26 cellular contexts compared by ENCODE assay signal in the genomic region with DNA sequence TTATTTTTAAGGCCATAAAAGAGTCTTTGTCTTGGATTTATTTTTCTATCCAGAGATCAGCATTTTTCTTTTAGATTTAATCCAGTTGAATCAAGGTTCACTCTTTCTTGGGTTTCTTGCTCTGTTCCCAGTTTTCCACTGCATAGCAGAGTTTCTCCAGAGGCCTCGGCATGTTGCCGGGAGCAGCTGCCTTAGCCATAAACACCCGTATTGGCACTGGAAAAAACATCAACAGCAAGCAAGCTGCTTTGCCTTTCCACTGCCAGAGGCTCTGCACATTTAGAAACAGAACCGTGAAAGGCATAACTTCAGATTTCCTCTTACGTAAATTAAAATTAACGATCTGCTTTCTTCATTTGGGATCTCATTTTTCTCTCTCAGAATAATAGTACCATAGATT.
DNase-seq lines count a peak whose midpoint lies in the region; ATAC-seq, FAIRE-seq and TF ChIP-seq lines count a peak whose summit lies in the region.
"Had no signal": no experiment of that assay in that cellular context is flagged by ENCODE, and none has a peak within 500 bp of the region (broad histone marks: within the 10 kb centered on the region; RNA-seq: fewer than 3 reads in every experiment).

No MANE protein-coding gene starts in this region.

- intact Hi-C loops in right cardiac atrium (cut with DNase I) = no loop called here
- intact Hi-C loops in gastrocnemius medialis (cut with DNase I; ENCODE audit: low total_unique reads) = no loop called here
- intact Hi-C loops in pancreas (cut with DNase I) = no loop called here

- H3K27me3 ChIP-seq in right cardiac atrium (ENCODE audit: control insufficient read depth, insufficient read depth) (no peaks in the 10 kb centered on the region), gastrocnemius medialis (no peaks in the 10 kb centered on the region), pancreas (no peaks in the 10 kb centered on the region)
- H3K27me3 ChIP-seq: BLaER1, dorsolateral prefrontal cortex had no signal

- DNase-seq in Ammon's horn (ENCODE audit: low spot score) = peak; percentile 53
- DNase-seq in WTC11 (ENCODE audit: low spot score) = no peak
- peak; percentile 26 to 88 (median 69) for DNase-seq in right cardiac atrium
- peak; percentile 48 to 58 for DNase-seq in gastrocnemius medialis
- DNase-seq in pancreas = no peak
- DNase-seq in T-helper 2 cell = no peak
- no peak for DNase-seq in H54 (ENCODE audit: insufficient read length, low spot score)
- DNase-seq in erythroblast (lab: John Stamatoyannopoulos, UW) = no peak
- DNase-seq: activated CD4-positive, alpha-beta T cell treated with anti-CD3 and anti-CD28 coated beads for 36 hours; aorta; COR-L47; DND-41; kidney; mammary epithelial cell; NCI-H1048; NCI-H2081; NCI-H345; PC-9; T-helper 1 cell had no signal

- H3K9me3 ChIP-seq in right cardiac atrium (ENCODE audit: control insufficient read depth, low read length) = no peaks in the 10 kb centered on the region
- no peaks in the 10 kb centered on the region for H3K9me3 ChIP-seq in gastrocnemius medialis
- no peaks in the 10 kb centered on the region for H3K9me3 ChIP-seq in pancreas
- H3K9me3 ChIP-seq: BLaER1 had no signal

- no peak for ATAC-seq in WTC11
- peak in 1 of 2 donors; percentile 54 for ATAC-seq in right cardiac atrium
- ATAC-seq in gastrocnemius medialis = peak; percentile 75 to 93
- ATAC-seq in pancreas = no peak
- ATAC-seq: activated CD4-positive, alpha-beta T cell treated with anti-CD3 and anti-CD28 coated beads for 36 hours; activated naive CD4-positive, alpha-beta T cell treated with anti-CD3 and anti-CD28 coated beads, Interleukin-2, amount 50 U/mL, for 72 hours; stimulated activated effector memory CD8-positive, alpha-beta T cell treated with anti-CD3 and anti-CD28 coated beads, Interleukin-12 subunit alpha, Interleukin-12 subunit beta, amount 100 ng/mL, for 72 hours had no signal

- peaks cover 3% of the 10 kb centered on the region; the same call in 1 of the 2 replicates for H3K36me3 Mint-ChIP-seq in WTC11
- H3K36me3 Mint-ChIP-seq: activated naive CD4-positive, alpha-beta T cell treated with anti-CD3 and anti-CD28 coated beads, Interleukin-2, amount 50 U/mL, for 72 hours; stimulated activated effector memory CD8-positive, alpha-beta T cell treated with anti-CD3 and anti-CD28 coated beads, Interleukin-12 subunit alpha, Interleukin-12 subunit beta, amount 100 ng/mL, for 72 hours had no signal

- no peaks in the 10 kb centered on the region for H3K4me1 ChIP-seq in right cardiac atrium (ENCODE audit: control insufficient read depth, insufficient read depth, low read length)
- peaks cover 16% of the 10 kb centered on the region in 2 donors for H3K4me1 ChIP-seq in gastrocnemius medialis
- no peaks in the 10 kb centered on the region for H3K4me1 ChIP-seq in pancreas
- H3K4me1 ChIP-seq: BLaER1 had no signal

- TF ChIP-seq CTCF in WTC11 (IDR thresholded peaks at IDR 0.05) = no peak
- no peak for TF ChIP-seq CTCF in gastrocnemius medialis (IDR thresholded peaks at IDR 0.05 in 4 of 5, conservative IDR thresholded peaks at IDR 0.05 in 1 of 5)
- no peak for TF ChIP-seq CTCF in pancreas (IDR thresholded peaks at IDR 0.05)

- H3K4me3 ChIP-seq in right cardiac atrium (ENCODE audit: low read length) (no peak overlapping the region), gastrocnemius medialis (no peak overlapping the region), pancreas (no peak overlapping the region)
- H3K4me3 ChIP-seq: BLaER1, dorsolateral prefrontal cortex, PC-9 had no signal

- no peak for FAIRE-seq in pancreas (lab: Jason Lieb, UNC)
- no peak for FAIRE-seq in H54 (lab: Jason Lieb, UNC)
- FAIRE-seq: endothelial cell of umbilical vein, GM12891, kidney had no signal

- H3K36me3 ChIP-seq in gastrocnemius medialis = no peaks in the 10 kb centered on the region
- no peaks in the 10 kb centered on the region for H3K36me3 ChIP-seq in pancreas
- H3K36me3 ChIP-seq: BLaER1 had no signal

- H3K4me3 Mint-ChIP-seq in WTC11 = no peak overlapping the region
- H3K4me3 Mint-ChIP-seq: activated CD4-positive, alpha-beta T cell treated with anti-CD3 and anti-CD28 coated beads for 36 hours; central memory CD8-positive, alpha-beta T cell; stimulated activated effector memory CD8-positive, alpha-beta T cell treated with anti-CD3 and anti-CD28 coated beads, Interleukin-12 subunit alpha, Interleukin-12 subunit beta, amount 100 ng/mL, for 72 hours had no signal

- H3K9me3 Mint-ChIP-seq in WTC11 = no peaks in the 10 kb centered on the region
- H3K9me3 Mint-ChIP-seq: central memory CD8-positive, alpha-beta T cell; stimulated activated effector memory CD8-positive, alpha-beta T cell treated with anti-CD3 and anti-CD28 coated beads, Interleukin-12 subunit alpha, Interleukin-12 subunit beta, amount 100 ng/mL, for 72 hours had no signal

- POLR2A ChIA-PET in WTC11 (lab: Charles Lee) = interaction anchor here (1.2 kb wide), 1 partner anchor 23 kb away, joined by 3 read pairs; no protein-coding TSS in a partner anchor

- no peaks in the 10 kb centered on the region for H3K27me3 Mint-ChIP-seq in WTC11 (ENCODE audit: low read depth)
- H3K27me3 Mint-ChIP-seq: activated CD4-positive, alpha-beta T cell treated with anti-CD3 and anti-CD28 coated beads for 36 hours; central memory CD8-positive, alpha-beta T cell had no signal

- in situ Hi-C loops in gastrocnemius medialis (cut with MboI; ENCODE audit: low sequenced_read_pairs in 4 of 4) = no loop called here

- peaks cover 8% of the 10 kb centered on the region for H3K4me1 Mint-ChIP-seq in WTC11
- H3K4me1 Mint-ChIP-seq: activated CD4-positive, alpha-beta T cell treated with anti-CD3 and anti-CD28 coated beads for 36 hours; central memory CD8-positive, alpha-beta T cell; stimulated activated effector memory CD8-positive, alpha-beta T cell treated with anti-CD3 and anti-CD28 coated beads, Interleukin-12 subunit alpha, Interleukin-12 subunit beta, amount 100 ng/mL, for 72 hours had no signal

- 76% methylated on average over 6 of the region's 6 CpGs for WGBS in right cardiac atrium
- WGBS in pancreas, 2 donors = 91 to 97% methylated on average over 6 of the region's 6 CpGs

- H3K27ac Mint-ChIP-seq in WTC11 = peak overlapping the region; percentile 57; the same call in 1 of the 2 replicates
- H3K27ac Mint-ChIP-seq: activated CD4-positive, alpha-beta T cell treated with anti-CD3 and anti-CD28 coated beads for 36 hours; activated naive CD4-positive, alpha-beta T cell treated with anti-CD3 and anti-CD28 coated beads, Interleukin-2, amount 50 U/mL, for 72 hours; stimulated activated effector memory CD8-positive, alpha-beta T cell treated with anti-CD3 and anti-CD28 coated beads, Interleukin-12 subunit alpha, Interleukin-12 subunit beta, amount 100 ng/mL, for 72 hours had no signal

- H3K27ac ChIP-seq in right cardiac atrium (ENCODE audit: low read length) = no peak overlapping the region
- H3K27ac ChIP-seq in gastrocnemius medialis = peak overlapping the region in 3 of 4 donors; percentile 25 to 69 (median 51)
- H3K27ac ChIP-seq in pancreas = no peak overlapping the region
- H3K27ac ChIP-seq: BLaER1, PC-9 had no signal

- no peak for TF ChIP-seq POLR2A in gastrocnemius medialis (IDR thresholded peaks at IDR 0.05)
- no peak for TF ChIP-seq POLR2A in H54 (IDR thresholded peaks at IDR 0.05; ENCODE audit: low read depth, low read length)
- TF ChIP-seq POLR2A in erythroblast (IDR thresholded peaks at IDR 0.05; ENCODE audit: low read length) = no peak

- CTCF ChIA-PET in WTC11 (lab: Charles Lee) = interaction anchor here (0.6 to 1.6 kb wide), 6 partner anchors 15 to 207 kb away, joined by 3 to 6 read pairs (median 4); no protein-coding TSS in a partner anchor

TF ChIP-seq in WTC11, 78 proteins besides CTCF, POLR2A, EP300 and RAD21:
- no peak for TF ChIP-seq FOXP1 (CRISPR knock-in tag; IDR thresholded peaks at IDR 0.05; ENCODE audit: borderline replicate concordance)
- no peak for TF ChIP-seq ZNF317 (CRISPR knock-in tag; IDR thresholded peaks at IDR 0.05; ENCODE audit: borderline replicate concordance, low read depth)
- TF ChIP-seq HMGA2 (CRISPR knock-in tag; IDR thresholded peaks at IDR 0.05) = no peak
- TF ChIP-seq, protein P1, sequence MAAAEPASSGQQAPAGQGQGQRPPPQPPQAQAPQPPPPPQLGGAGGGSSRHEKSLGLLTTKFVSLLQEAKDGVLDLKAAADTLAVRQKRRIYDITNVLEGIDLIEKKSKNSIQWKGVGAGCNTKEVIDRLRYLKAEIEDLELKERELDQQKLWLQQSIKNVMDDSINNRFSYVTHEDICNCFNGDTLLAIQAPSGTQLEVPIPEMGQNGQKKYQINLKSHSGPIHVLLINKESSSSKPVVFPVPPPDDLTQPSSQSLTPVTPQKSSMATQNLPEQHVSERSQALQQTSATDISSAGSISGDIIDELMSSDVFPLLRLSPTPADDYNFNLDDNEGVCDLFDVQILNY (CRISPR knock-in tag; IDR thresholded peaks at IDR 0.05) = no peak
- no peak for TF ChIP-seq FOXJ3 (CRISPR knock-in tag; IDR thresholded peaks at IDR 0.05; ENCODE audit: borderline replicate concordance)
- TF ChIP-seq, protein P2, sequence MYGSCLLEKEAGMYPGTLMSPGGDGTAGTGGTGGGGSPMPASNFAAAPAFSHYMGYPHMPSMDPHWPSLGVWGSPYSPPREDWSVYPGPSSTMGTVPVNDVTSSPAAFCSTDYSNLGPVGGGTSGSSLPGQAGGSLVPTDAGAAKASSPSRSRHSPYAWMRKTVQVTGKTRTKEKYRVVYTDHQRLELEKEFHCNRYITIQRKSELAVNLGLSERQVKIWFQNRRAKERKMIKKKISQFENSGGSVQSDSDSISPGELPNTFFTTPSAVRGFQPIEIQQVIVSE (CRISPR knock-in tag; IDR thresholded peaks at IDR 0.05; ENCODE audit: borderline replicate concordance) = no peak
- TF ChIP-seq, protein P3, sequence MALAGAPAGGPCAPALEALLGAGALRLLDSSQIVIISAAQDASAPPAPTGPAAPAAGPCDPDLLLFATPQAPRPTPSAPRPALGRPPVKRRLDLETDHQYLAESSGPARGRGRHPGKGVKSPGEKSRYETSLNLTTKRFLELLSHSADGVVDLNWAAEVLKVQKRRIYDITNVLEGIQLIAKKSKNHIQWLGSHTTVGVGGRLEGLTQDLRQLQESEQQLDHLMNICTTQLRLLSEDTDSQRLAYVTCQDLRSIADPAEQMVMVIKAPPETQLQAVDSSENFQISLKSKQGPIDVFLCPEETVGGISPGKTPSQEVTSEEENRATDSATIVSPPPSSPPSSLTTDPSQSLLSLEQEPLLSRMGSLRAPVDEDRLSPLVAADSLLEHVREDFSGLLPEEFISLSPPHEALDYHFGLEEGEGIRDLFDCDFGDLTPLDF (CRISPR knock-in tag; IDR thresholded peaks at IDR 0.05) = no peak
- no peak for TF ChIP-seq NFE2L1 (CRISPR knock-in tag; IDR thresholded peaks at IDR 0.05)
- no peak for TF ChIP-seq ZNF671 (CRISPR knock-in tag; IDR thresholded peaks at IDR 0.05)

Comparison
In these comparisons a context has a peak if more than half of its experiments do, and no peak if none do; other contexts are left out.
1. DNase-seq: peak in Ammon's horn (single experiment), right cardiac atrium (3 of 3) and gastrocnemius medialis (2 of 2); none in WTC11 (single experiment), pancreas (0 of 6), T-helper 2 cell (0 of 5), H54 (single experiment) and erythroblast (0 of 2).
2. ATAC-seq: peak in gastrocnemius medialis (2 of 2); none in WTC11 (single experiment) and pancreas (0 of 4).
3. H3K27ac ChIP-seq: peak in gastrocnemius medialis (3 of 4); none in right cardiac atrium (single experiment) and pancreas (0 of 4).